Comparison of ENCODE assay signal across 11 cellular contexts in the genomic region with DNA sequence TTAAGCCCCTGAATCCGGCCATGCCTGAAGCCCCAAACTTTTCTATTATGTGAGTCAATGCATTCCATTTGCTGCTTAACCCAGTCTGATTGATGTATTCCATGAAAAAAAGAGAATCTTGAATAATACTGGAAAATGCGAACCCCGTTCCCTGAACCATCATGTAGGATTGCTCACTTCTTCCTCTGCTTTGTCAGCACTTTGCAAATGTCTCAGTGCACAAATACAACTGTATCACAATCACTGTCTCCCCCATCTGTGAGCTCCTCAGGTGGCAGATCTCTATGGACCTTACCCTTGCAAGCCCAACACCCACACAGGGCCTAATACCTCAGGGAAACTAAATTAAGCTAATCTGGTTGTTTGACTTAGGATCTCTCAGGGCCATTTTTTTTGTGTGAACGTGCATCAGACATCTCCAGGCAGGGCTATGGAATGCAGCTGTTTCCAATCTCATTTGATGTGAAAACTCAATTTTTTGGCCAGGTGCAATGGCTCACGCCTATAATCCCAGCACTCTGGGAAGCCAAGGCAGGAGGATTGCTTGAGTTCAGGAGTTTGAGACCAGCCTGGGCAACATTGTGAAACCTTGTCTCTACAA. TPM values are rescaled to one million over a fixed set of nuclear protein-coding genes. Genes with fewer than 3 reads are reported as not detected.
A peak's percentile ranks its signal among the peaks of the same experiment; 100 is the strongest.
DNase-seq lines count a peak whose midpoint lies in the region; ATAC-seq and TF ChIP-seq lines count a peak whose summit lies in the region.
"Had no signal": no experiment of that assay in that cellular context is flagged by ENCODE, and none has a peak within 500 bp of the region (broad histone marks: within the 10 kb centered on the region; RNA-seq: fewer than 3 reads in every experiment).

No MANE protein-coding gene starts in this region.

- CTCF ChIA-PET in IMR-90 (lab: Yijun Ruan, JAX), result no interaction called here

- no peak overlapping the region for H3K23ac ChIP-seq in IMR-90 (ENCODE audit: low read depth, low read length)

- H3K9me1 ChIP-seq in IMR-90 (ENCODE audit: insufficient read depth, low read length), result peaks cover 5% of the 10 kb centered on the region; the same call in 1 of the 2 replicates

- peaks cover 8% of the 10 kb centered on the region for H3K36me3 Mint-ChIP-seq in activated CD4-positive, alpha-beta T cell treated with anti-CD3 and anti-CD28 coated beads, Interleukin-2, amount 10 ng/mL, durations not matched to agents 24 days and 14 days (ENCODE audit: low read depth)
- H3K36me3 Mint-ChIP-seq in activated T-helper 1 cell treated with anti-CD3 and anti-CD28 coated beads, Interleukin-12 subunit alpha, Interleukin-12 subunit beta, Interleukin-2, Interleukin-4 antibody, amounts not matched to agents 30 ng/mL and 10 ng/mL and 1 ng/mL, durations not matched to agents 14 hours and 24 hours and 36 hours (ENCODE audit: low read depth), result no peaks in the 10 kb centered on the region
- peaks cover 6 to 17% (median 14%) of the 10 kb centered on the region in 3 donors for H3K36me3 Mint-ChIP-seq in naive thymus-derived CD8-positive, alpha-beta T cell

- no peak overlapping the region for H3K18ac ChIP-seq in IMR-90 (ENCODE audit: low read depth, low read length)

- no peak for ATAC-seq in IMR-90 (ENCODE audit: low read depth)
- ATAC-seq in naive thymus-derived CD8-positive, alpha-beta T cell, result no peak
- ATAC-seq in HG03135 (IDR thresholded peaks at IDR 0.05; ENCODE audit: unreplicated experiment), result no peak

- no peaks in the 10 kb centered on the region for H3K36me3 ChIP-seq in IMR-90 (ENCODE audit: control insufficient read depth, insufficient read depth, low read length)
- H3K36me3 ChIP-seq: upper lobe of right lung had no signal

- no peaks in the 10 kb centered on the region for H3K27me3 Mint-ChIP-seq in activated CD4-positive, alpha-beta T cell treated with anti-CD3 and anti-CD28 coated beads, Interleukin-2, amount 10 ng/mL, durations not matched to agents 24 days and 14 days
- H3K27me3 Mint-ChIP-seq in activated T-helper 1 cell treated with anti-CD3 and anti-CD28 coated beads, Interleukin-12 subunit alpha, Interleukin-12 subunit beta, Interleukin-2, Interleukin-4 antibody, amounts not matched to agents 30 ng/mL and 10 ng/mL and 1 ng/mL, durations not matched to agents 14 hours and 24 hours and 36 hours (ENCODE audit: insufficient read depth), result peaks cover 6% of the 10 kb centered on the region
- peaks cover 0 to 4% (median 0%) of the 10 kb centered on the region in 5 donors for H3K27me3 Mint-ChIP-seq in naive thymus-derived CD8-positive, alpha-beta T cell

- no peak overlapping the region for H4K5ac ChIP-seq in IMR-90 (ENCODE audit: low read depth, low read length)

- no peak overlapping the region for H4K91ac ChIP-seq in IMR-90 (ENCODE audit: insufficient read depth, low read depth, low read length)

- dilution Hi-C loops in IMR-90 (cut with HindIII; ENCODE audit: low sequenced_read_pairs, unreplicated experiment), result no loop called here

- H4K8ac ChIP-seq in IMR-90 (ENCODE audit: low read depth in 2 of 2, low read length in 2 of 2), result no peak overlapping the region

- no peak overlapping the region for H3K9ac ChIP-seq in IMR-90 (ENCODE audit: low read depth, low read length)

- H3K4me3 Mint-ChIP-seq in activated CD4-positive, alpha-beta T cell treated with anti-CD3 and anti-CD28 coated beads, Interleukin-2, amount 10 ng/mL, durations not matched to agents 24 days and 14 days, result peak overlapping the region; percentile 18
- peak overlapping the region; percentile 86 for H3K4me3 Mint-ChIP-seq in activated T-helper 1 cell treated with anti-CD3 and anti-CD28 coated beads, Interleukin-12 subunit alpha, Interleukin-12 subunit beta, Interleukin-2, Interleukin-4 antibody, amounts not matched to agents 30 ng/mL and 10 ng/mL and 1 ng/mL, durations not matched to agents 14 hours and 24 hours and 36 hours
- H3K4me3 Mint-ChIP-seq in naive thymus-derived CD8-positive, alpha-beta T cell, result peak overlapping the region in 9 of 10 donors; percentile 80 to 93 (median 88)

- BruUV-seq in IMR-90 (replicated peaks; lab: Mats Ljungman, UMichigan), result no TSS peak

- H3K4me1 Mint-ChIP-seq in activated CD4-positive, alpha-beta T cell treated with anti-CD3 and anti-CD28 coated beads, Interleukin-2, amount 10 ng/mL, durations not matched to agents 24 days and 14 days, result peaks cover 47% of the 10 kb centered on the region
- H3K4me1 Mint-ChIP-seq in activated T-helper 1 cell treated with anti-CD3 and anti-CD28 coated beads, Interleukin-12 subunit alpha, Interleukin-12 subunit beta, Interleukin-2, Interleukin-4 antibody, amounts not matched to agents 30 ng/mL and 10 ng/mL and 1 ng/mL, durations not matched to agents 14 hours and 24 hours and 36 hours (ENCODE audit: low read depth), result peaks cover 45% of the 10 kb centered on the region
- H3K4me1 Mint-ChIP-seq in naive thymus-derived CD8-positive, alpha-beta T cell, result peaks cover 25 to 50% (median 47%) of the 10 kb centered on the region in 4 donors

- H3K9me3 Mint-ChIP-seq in activated CD4-positive, alpha-beta T cell treated with anti-CD3 and anti-CD28 coated beads, Interleukin-2, amount 10 ng/mL, durations not matched to agents 24 days and 14 days, result peaks cover 6% of the 10 kb centered on the region
- H3K9me3 Mint-ChIP-seq in activated T-helper 1 cell treated with anti-CD3 and anti-CD28 coated beads, Interleukin-12 subunit alpha, Interleukin-12 subunit beta, Interleukin-2, Interleukin-4 antibody, amounts not matched to agents 30 ng/mL and 10 ng/mL and 1 ng/mL, durations not matched to agents 14 hours and 24 hours and 36 hours, result no peaks in the 10 kb centered on the region
- peaks cover 0 to 6% (median 0%) of the 10 kb centered on the region in 9 donors for H3K9me3 Mint-ChIP-seq in naive thymus-derived CD8-positive, alpha-beta T cell

- no peak for TF ChIP-seq POLR2A in IMR-90 (IDR thresholded peaks at IDR 0.05; ENCODE audit: low read depth, low read length)

- in situ Hi-C loops in IMR-90 (cut with MboI; ENCODE audit: low sequenced_read_pairs) (no loop called here), ACHN (cut with HindIII; ENCODE audit: low pct_ligation_motif_present, low pct_unique_long_range_greater_than_20kb, low sequenced_read_pairs) (no loop called here)

- DNase-seq in activated CD4-positive, alpha-beta T cell treated with anti-CD3 and anti-CD28 coated beads, Interleukin-2, amount 10 ng/mL, durations not matched to agents 24 days and 14 days, result no peak
- DNase-seq in activated CD4-positive, alpha-beta T cell treated with anti-CD3 and anti-CD28 coated beads, Interleukin-2, amount 50 U/mL, for 48 hours, result no peak
- DNase-seq in IMR-90, result no peak
- no peak for DNase-seq in activated T-helper 1 cell treated with anti-CD3 and anti-CD28 coated beads, Interleukin-12 subunit alpha, Interleukin-12 subunit beta, Interleukin-2, Interleukin-4 antibody, amounts not matched to agents 30 ng/mL and 10 ng/mL and 1 ng/mL, durations not matched to agents 14 hours and 24 hours and 36 hours (ENCODE audit: low spot score)
- no peak for DNase-seq in naive thymus-derived CD8-positive, alpha-beta T cell
- DNase-seq in ACHN, result no peak
- DNase-seq in epidermal melanocyte (ENCODE audit: insufficient read length, low spot score), result no peak
- DNase-seq: upper lobe of right lung had no signal

- peak overlapping the region; percentile 99 for H3K27ac Mint-ChIP-seq in activated CD4-positive, alpha-beta T cell treated with anti-CD3 and anti-CD28 coated beads, Interleukin-2, amount 10 ng/mL, durations not matched to agents 24 days and 14 days
- H3K27ac Mint-ChIP-seq in activated T-helper 1 cell treated with anti-CD3 and anti-CD28 coated beads, Interleukin-12 subunit alpha, Interleukin-12 subunit beta, Interleukin-2, Interleukin-4 antibody, amounts not matched to agents 30 ng/mL and 10 ng/mL and 1 ng/mL, durations not matched to agents 14 hours and 24 hours and 36 hours, result peak overlapping the region; percentile 93
- peak overlapping the region; percentile 94 to 99 (median 97) for H3K27ac Mint-ChIP-seq in naive thymus-derived CD8-positive, alpha-beta T cell

- no peaks in the 10 kb centered on the region for H3K4me1 ChIP-seq in IMR-90 (ENCODE audit: control insufficient read depth, insufficient read depth, low read length)

- no peak overlapping the region for H2BK15ac ChIP-seq in IMR-90 (ENCODE audit: low read depth, low read length)

- no peak for TF ChIP-seq CTCF in IMR-90 (conservative IDR thresholded peaks at IDR 0.05; ENCODE audit: low read depth, low read length)

- no peak overlapping the region for H2AFZ ChIP-seq in IMR-90 (replicated peaks; ENCODE audit: low read length, poor library complexity)

- no peak overlapping the region for H2AK5ac ChIP-seq in IMR-90 (ENCODE audit: low read depth, low read length)

- no peak overlapping the region for H3K56ac ChIP-seq in IMR-90 (ENCODE audit: extremely low read depth, insufficient read depth, low read length)

- H3K27me3 ChIP-seq in IMR-90 (ENCODE audit: control insufficient read depth, insufficient read depth, low read length), result peaks cover 9% of the 10 kb centered on the region
- H3K27me3 ChIP-seq: upper lobe of right lung had no signal

- no peak overlapping the region for H2BK5ac ChIP-seq in IMR-90 (ENCODE audit: low read depth, low read length, poor library complexity, severe bottlenecking)

- H3K9me3 ChIP-seq in IMR-90 (ENCODE audit: control insufficient read depth, insufficient read depth, low read length), result 0 out of 2 replicates have a peak, but pooled peaks cover 3% of the 10 kb centered on the region
- H3K9me3 ChIP-seq: upper lobe of right lung had no signal

- H3K79me1 ChIP-seq in IMR-90 (ENCODE audit: low read depth in 1 of 2, low read length in 2 of 2), result peaks cover 4 to 8% of the 10 kb centered on the region in 2 experiments; a peak in 3 of 4 replicates

- POLR2A ChIA-PET in IMR-90 (lab: Charles Lee; ENCODE audit: unreplicated experiment), result no interaction called here
- POLR2A ChIA-PET in naive thymus-derived CD8-positive, alpha-beta T cell (lab: Charles Lee), result interaction anchor here (0.7 to 20.4 kb wide), 9 partner anchors 12 to 87 kb away, joined by 4 to 930 read pairs (median 32); a partner anchor contains a TSS

- H2AK9ac ChIP-seq in IMR-90 (replicated peaks; ENCODE audit: low read depth, low read length, poor library complexity), result no peak overlapping the region

- no peak overlapping the region for H2BK20ac ChIP-seq in IMR-90 (ENCODE audit: low read depth, low read length)

- 60% methylated on average over 1 of the region's 5 CpGs; no CpG with 5 or more reads in 1 of the 2 experiments for WGBS in IMR-90 (ENCODE audit: extremely low coverage in 2 of 2, insufficient read length in 1 of 2), 2 experiments

- H2BK120ac ChIP-seq in IMR-90 (ENCODE audit: low read depth, low read length), result no peak overlapping the region

- TF ChIP-seq RAD21 in IMR-90 (IDR thresholded peaks at IDR 0.05; ENCODE audit: low read length), result no peak

- no peak overlapping the region for H3K4me2 ChIP-seq in IMR-90 (ENCODE audit: low read depth, low read length)

- H3K27ac ChIP-seq in IMR-90 (ENCODE audit: insufficient read depth, low read length), result no peak overlapping the region

- H4K20me1 ChIP-seq in IMR-90 (ENCODE audit: insufficient read depth, low read length), result no peaks in the 10 kb centered on the region; the same call in 1 of the 2 replicates

- H3K4me3 ChIP-seq in IMR-90 (ENCODE audit: insufficient read depth, low read depth, low read length), result no peak overlapping the region
- H3K4me3 ChIP-seq: GM12878 had no signal

- intact Hi-C loops in activated CD4-positive, alpha-beta T cell treated with anti-CD3 and anti-CD28 coated beads, Interleukin-2, amount 10 ng/mL, durations not matched to agents 24 days and 14 days (cut with micrococcal nuclease), result loop anchor here (10.0 kb wide), 1 partner anchor 526 kb away; no protein-coding TSS in a partner anchor
- intact Hi-C loops in IMR-90 (cut with micrococcal nuclease), result loop anchor here (10.0 kb wide), 1 partner anchor 114 kb away; no protein-coding TSS in a partner anchor
- intact Hi-C loops in activated T-helper 1 cell treated with anti-CD3 and anti-CD28 coated beads, Interleukin-12 subunit alpha, Interleukin-12 subunit beta, Interleukin-2, Interleukin-4 antibody, amounts not matched to agents 30 ng/mL and 10 ng/mL and 1 ng/mL, durations not matched to agents 14 hours and 24 hours and 36 hours (cut with micrococcal nuclease), result loop anchor here (5.0 to 10.0 kb wide), 2 partner anchors 247 to 744 kb away; a partner anchor contains a TSS

- no peak overlapping the region for H3K4ac ChIP-seq in IMR-90 (ENCODE audit: low read depth, low read length)

- H3K14ac ChIP-seq in IMR-90 (replicated peaks; ENCODE audit: low read depth, low read length), result no peak overlapping the region

RNA-seq across cellular contexts. Expression of a gene that starts 2.1 kb away (rescaled TPM):
- total RNA-seq in activated CD4-positive, alpha-beta T cell treated with anti-CD3 and anti-CD28 coated beads, Interleukin-2, amount 10 ng/mL, durations not matched to agents 24 days and 14 days, result 31.2 and 31.6 TPM in 2 replicates
- total RNA-seq in IMR-90 (2012; rRNA removed), result 5.9 and 8.6 TPM in 2 replicates
- 4.0 and 4.2 TPM in 2 replicates for polyA plus RNA-seq in IMR-90 (2012; rRNA removed)
- polyA plus RNA-seq in IMR-90 (2012; cell fraction: cytosol; rRNA removed), result 2.1 and 4.0 TPM in 2 replicates
- polyA plus RNA-seq in IMR-90 (2012; cell fraction: nucleus; rRNA removed; ENCODE audit: low replicate concordance), result 1.7 and 4.2 TPM in 2 replicates
- 26.5 and 26.8 TPM in 2 replicates for total RNA-seq in activated T-helper 1 cell treated with anti-CD3 and anti-CD28 coated beads, Interleukin-12 subunit alpha, Interleukin-12 subunit beta, Interleukin-2, Interleukin-4 antibody, amounts not matched to agents 30 ng/mL and 10 ng/mL and 1 ng/mL, durations not matched to agents 14 hours and 24 hours and 36 hours
- 100 to 1,000 TPM; 212 to 217 TPM for total RNA-seq in naive thymus-derived CD8-positive, alpha-beta T cell
- 100 to 1,000 TPM; 103 to 152 (median 150) TPM for polyA plus RNA-seq in naive thymus-derived CD8-positive, alpha-beta T cell

RNA-seq across cellular contexts. Expression of a gene that starts 55.3 kb away (rescaled TPM):
- total RNA-seq in activated CD4-positive, alpha-beta T cell treated with anti-CD3 and anti-CD28 coated beads, Interleukin-2, amount 10 ng/mL, durations not matched to agents 24 days and 14 days, result not detected in 2 replicates
- total RNA-seq in IMR-90 (2012; rRNA removed), result not detected in 2 replicates
- not detected in 2 replicates for polyA plus RNA-seq in IMR-90 (2012; rRNA removed)
- polyA plus RNA-seq in IMR-90 (2012; cell fraction: cytosol; rRNA removed), result not detected in 2 replicates
- not detected in 2 replicates for polyA plus RNA-seq in IMR-90 (2012; cell fraction: nucleus; rRNA removed; ENCODE audit: low replicate concordance)
- total RNA-seq in activated T-helper 1 cell treated with anti-CD3 and anti-CD28 coated beads, Interleukin-12 subunit alpha, Interleukin-12 subunit beta, Interleukin-2, Interleukin-4 antibody, amounts not matched to agents 30 ng/mL and 10 ng/mL and 1 ng/mL, durations not matched to agents 14 hours and 24 hours and 36 hours, result not detected in 2 replicates
- under 1 TPM in 1 of 2 experiments, not detected in 1; 0.21 TPM for total RNA-seq in naive thymus-derived CD8-positive, alpha-beta T cell
- under 1 TPM in 2 of 3 donors, not detected in 1; 0.03 to 0.09 TPM for polyA plus RNA-seq in naive thymus-derived CD8-positive, alpha-beta T cell
- total RNA-seq: glomerular endothelial cell, GM12878 had no signal
- polyA plus RNA-seq: GM12878 had no signal

Comparison
In these comparisons a context has a peak if more than half of its experiments do, and no peak if none do; other contexts are left out.
1. H3K4me3 Mint-ChIP-seq: peak in every context shown above with its lines; median percentile 88 in naive thymus-derived CD8-positive, alpha-beta T cell; 86 in activated T-helper 1 cell treated with anti-CD3 and anti-CD28 coated beads, Interleukin-12 subunit alpha, Interleukin-12 subunit beta, Interleukin-2, Interleukin-4 antibody, amounts not matched to agents 30 ng/mL and 10 ng/mL and 1 ng/mL, durations not matched to agents 14 hours and 24 hours and 36 hours; 18 in activated CD4-positive, alpha-beta T cell treated with anti-CD3 and anti-CD28 coated beads, Interleukin-2, amount 10 ng/mL, durations not matched to agents 24 days and 14 days.